ENCODE assay signal across 8 cellular contexts in the genomic region with DNA sequence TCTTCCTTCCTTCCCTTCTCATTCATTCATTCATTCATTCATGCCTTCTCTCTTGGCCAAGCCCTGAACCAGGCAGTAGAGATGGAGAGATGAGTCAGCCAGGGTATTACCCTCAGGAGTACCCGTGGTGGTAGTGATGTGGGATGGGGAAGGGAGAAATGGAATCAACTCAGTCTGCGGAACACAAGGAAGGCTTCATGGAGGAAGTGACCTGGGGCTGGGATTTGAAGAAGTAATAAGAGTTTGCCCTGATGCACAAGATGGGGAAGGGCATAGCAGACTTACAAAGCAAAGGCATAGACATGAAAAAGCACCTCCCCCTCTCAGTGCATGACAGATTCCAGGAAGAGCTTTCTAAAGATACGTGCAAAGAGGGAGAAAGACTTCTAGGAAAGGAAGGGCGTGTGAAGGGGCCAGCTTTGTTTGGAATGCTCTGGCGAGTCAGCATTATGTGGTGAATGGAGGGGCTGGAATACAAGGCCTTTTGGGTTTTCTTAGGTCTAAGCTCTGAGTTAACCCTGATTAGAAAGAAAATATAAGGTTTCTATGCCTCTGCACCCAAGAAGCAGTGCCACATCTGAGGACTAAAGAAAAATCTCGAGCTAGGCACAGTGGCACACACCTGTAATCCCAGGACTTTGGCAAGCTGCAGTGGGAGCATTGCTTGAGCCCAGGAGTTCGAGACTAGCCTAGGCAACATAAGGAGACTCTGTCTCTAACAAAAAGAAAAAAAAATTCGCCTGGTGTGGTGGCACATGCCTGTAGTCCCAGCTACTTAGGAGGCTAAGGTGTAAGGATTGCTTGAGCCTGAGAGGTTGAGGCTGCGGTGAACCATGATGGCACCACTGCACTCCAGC. TPM values are rescaled to one million over a fixed set of nuclear protein-coding genes. Genes with fewer than 3 reads are reported as not detected.
DNase-seq lines count a peak whose midpoint lies in the region; ATAC-seq and TF ChIP-seq lines count a peak whose summit lies in the region.

No MANE protein-coding gene starts in this region.

- no peak for DNase-seq in Calu3
- peak; percentile 48 for DNase-seq in RWPE1 (ENCODE audit: low spot score)
- no peak for DNase-seq in omental fat pad (ENCODE audit: low spot score)
- no peak for DNase-seq in occipital lobe (lab: John Stamatoyannopoulos, UW)
- no peak for DNase-seq in NCI-H1092 (lab: John Stamatoyannopoulos, UW)
- no peak for DNase-seq in NCI-H69 (lab: John Stamatoyannopoulos, UW)

- peaks cover 15% of the 10 kb centered on the region for H3K4me1 Mint-ChIP-seq in Calu3 (ENCODE audit: low read depth, unreplicated experiment)

- no peaks in the 10 kb centered on the region for H3K36me3 Mint-ChIP-seq in Calu3 (ENCODE audit: insufficient read depth, unreplicated experiment)

- TF ChIP-seq CTCF in Calu3 (IDR thresholded peaks at IDR 0.05; ENCODE audit: unreplicated experiment): no peak
- TF ChIP-seq CTCF in RWPE1 (conservative IDR thresholded peaks at IDR 0.05; ENCODE audit: low read depth): no peak
- no peak for TF ChIP-seq CTCF in omental fat pad (IDR thresholded peaks at IDR 0.05)

- BruUV-seq in Calu3 (replicated peaks; lab: Mats Ljungman, UMichigan): no TSS peak

- ATAC-seq in esophagus mucosa: peak; percentile 56
- ATAC-seq in omental fat pad (ENCODE audit: low FRiP score): peak; percentile 14
- ATAC-seq in HG03469 (IDR thresholded peaks at IDR 0.05; ENCODE audit: unreplicated experiment): no peak

- POLR2A ChIA-PET in RWPE1 (lab: Yijun Ruan, JAX; ENCODE audit: low non-redundant PET): interaction anchor here (0.7 kb wide), 1 partner anchor 49 kb away, joined by 11 read pairs; no protein-coding TSS in a partner anchor

- H3K27ac Mint-ChIP-seq in Calu3 (ENCODE audit: unreplicated experiment): peak overlapping the region; percentile 12

- no peak overlapping the region for H3K4me3 Mint-ChIP-seq in Calu3 (ENCODE audit: low read depth, unreplicated experiment)

- CTCF ChIA-PET in Calu3 (lab: Charles Lee): no interaction called here
- CTCF ChIA-PET in RWPE1 (lab: Yijun Ruan, JAX): interaction anchor here (0.6 to 1.4 kb wide), 4 partner anchors 15 to 303 kb away, joined by 3 to 6 read pairs (median 4); no protein-coding TSS in a partner anchor

- H3K27ac ChIP-seq in RWPE1: peak overlapping the region; percentile 93

- H3K9me3 Mint-ChIP-seq in Calu3 (ENCODE audit: low read depth, unreplicated experiment): no peaks in the 10 kb centered on the region

- intact Hi-C loops in Calu3 (cut with micrococcal nuclease; ENCODE audit: unreplicated experiment): no loop called here

- no peaks in the 10 kb centered on the region for H3K27me3 Mint-ChIP-seq in Calu3 (ENCODE audit: unreplicated experiment)

RNA-seq across cellular contexts. Expression of a gene that starts 36.4 kb away (rescaled TPM):
- total RNA-seq in Calu3 (2022) (19.9 and 21.0 TPM in 2 replicates), esophagus mucosa (26.0 TPM), omental fat pad (10 to 100 TPM; 19.0 to 26.6 (median 22.0) TPM), occipital lobe (21.5 TPM)

RNA-seq across cellular contexts. Expression of a gene that starts 41.2 kb away (rescaled TPM):
- 49.0 and 56.1 TPM in 2 replicates for total RNA-seq in Calu3 (2022)
- 50.7 TPM for total RNA-seq in esophagus mucosa
- 100 to 1,000 TPM; 153 to 281 (median 161) TPM for total RNA-seq in omental fat pad
- 12.3 TPM for total RNA-seq in occipital lobe
